Comparison of ENCODE assay signal across 22 cellular contexts in genomic region chr2:122670932-122671331, GRCh38.
DNase-seq lines count a peak whose midpoint lies in the region; ATAC-seq and TF ChIP-seq lines count a peak whose summit lies in the region.
"Had no signal": no experiment of that assay in that cellular context is flagged by ENCODE, and none has a peak within 500 bp of the region (broad histone marks: within the 10 kb centered on the region; RNA-seq: fewer than 3 reads in every experiment).

No MANE protein-coding gene starts in this region.

- DNase-seq in DMS153 (lab: John Stamatoyannopoulos, UW) (peak; percentile 69), NCI-H1105 (lab: John Stamatoyannopoulos, UW) (peak; percentile 84), NCI-H2107 treated with DMSO at 0.1 percent for 48 hours (lab: John Stamatoyannopoulos, UW; ENCODE audit: unreplicated experiment) (peak; percentile 72), NCI-H748 treated with DMSO at 0.1 percent for 48 hours (lab: John Stamatoyannopoulos, UW) (peak; percentile 20), CD1c-positive myeloid dendritic cell (ENCODE audit: extremely low spot score) (no peak), globus pallidus (ENCODE audit: low spot score) (no peak)
- DNase-seq: activated CD4-positive, alpha-beta T cell treated with anti-CD3 and anti-CD28 coated beads, Interleukin-2, amount 10 ng/mL, durations not matched to agents 7 days and 5 days; activated effector memory CD4-positive, alpha-beta T cell treated with anti-CD3 and anti-CD28 coated beads, Interleukin-2, amount 50 U/mL, for 16 hours; activated naive CD8-positive, alpha-beta T cell treated with anti-CD3 and anti-CD28 coated beads, Interleukin-2, amount 10 ng/mL, durations not matched to agents 7 days and 5 days; activated T-cell treated with anti-CD3 and anti-CD28 coated beads, Interleukin-2, amount 50 U/mL, for 1 hour; CD8-positive, alpha-beta T cell; DMS 273 treated with DMSO at 0.1 percent for 48 hours; gastrocnemius medialis; KG1; mammary epithelial cell; MG63; NCI-H1930; NCI-H526 treated with DMSO at 0.1 percent for 48 hours; stimulated activated CD4-positive, alpha-beta T cell treated with anti-CD3 and anti-CD28 coated beads, Interleukin-4, amount 100 ng/mL, for 24 hours; tibial artery had no signal

- no peak for ATAC-seq in GM19351 (IDR thresholded peaks at IDR 0.05; ENCODE audit: unreplicated experiment)
- ATAC-seq in SK-N-SH treated with all-trans-retinoic acid at 6 μM for 48 hours, result no peak
- ATAC-seq: CD8-positive, alpha-beta T cell; gastrocnemius medialis had no signal

TF ChIP-seq in SK-N-SH treated with all-trans-retinoic acid at 6 μM for 48 hours, 23 proteins besides CTCF, POLR2A, EP300 and RAD21:
- TF ChIP-seq SNAI2 (CRISPR knock-in tag; IDR thresholded peaks at IDR 0.05) (no peak), ZFP3 (CRISPR knock-in tag; IDR thresholded peaks at IDR 0.05) (no peak), POU6F1 (CRISPR knock-in tag; IDR thresholded peaks at IDR 0.05; ENCODE audit: borderline replicate concordance, low read depth) (no peak), ZNF8 (CRISPR knock-in tag; IDR thresholded peaks at IDR 0.05) (no peak), ZC3H10 (CRISPR knock-in tag; IDR thresholded peaks at IDR 0.05) (no peak), ARNTL (CRISPR knock-in tag; IDR thresholded peaks at IDR 0.05; ENCODE audit: borderline replicate concordance, low read depth) (no peak), ZNF70 (CRISPR knock-in tag; IDR thresholded peaks at IDR 0.05) (no peak), GLIS3 (CRISPR knock-in tag; IDR thresholded peaks at IDR 0.05) (no peak), PPARA (CRISPR knock-in tag; IDR thresholded peaks at IDR 0.05; ENCODE audit: borderline replicate concordance) (no peak), CSDC2 (CRISPR knock-in tag; IDR thresholded peaks at IDR 0.05) (no peak), TOX (CRISPR knock-in tag; IDR thresholded peaks at IDR 0.05; ENCODE audit: borderline replicate concordance) (no peak), ISL1 (CRISPR knock-in tag; IDR thresholded peaks at IDR 0.05) (no peak), CSRNP3 (CRISPR knock-in tag; IDR thresholded peaks at IDR 0.05) (no peak), PATZ1 (CRISPR knock-in tag; IDR thresholded peaks at IDR 0.05; ENCODE audit: borderline replicate concordance) (no peak)
- TF ChIP-seq, protein P1, sequence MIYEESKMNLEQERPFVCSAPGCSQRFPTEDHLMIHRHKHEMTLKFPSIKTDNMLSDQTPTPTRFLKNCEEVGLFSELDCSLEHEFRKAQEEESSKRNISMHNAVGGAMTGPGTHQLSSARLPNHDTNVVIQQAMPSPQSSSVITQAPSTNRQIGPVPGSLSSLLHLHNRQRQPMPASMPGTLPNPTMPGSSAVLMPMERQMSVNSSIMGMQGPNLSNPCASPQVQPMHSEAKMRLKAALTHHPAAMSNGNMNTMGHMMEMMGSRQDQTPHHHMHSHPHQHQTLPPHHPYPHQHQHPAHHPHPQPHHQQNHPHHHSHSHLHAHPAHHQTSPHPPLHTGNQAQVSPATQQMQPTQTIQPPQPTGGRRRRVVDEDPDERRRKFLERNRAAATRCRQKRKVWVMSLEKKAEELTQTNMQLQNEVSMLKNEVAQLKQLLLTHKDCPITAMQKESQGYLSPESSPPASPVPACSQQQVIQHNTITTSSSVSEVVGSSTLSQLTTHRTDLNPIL (CRISPR knock-in tag; IDR thresholded peaks at IDR 0.05; ENCODE audit: low read depth), result no peak

Comparison
In these comparisons a context has a peak if more than half of its experiments do, and no peak if none do; other contexts are left out.
1. DNase-seq: peak in DMS153 (single experiment), NCI-H1105 (single experiment), NCI-H2107 treated with DMSO at 0.1 percent for 48 hours (single experiment) and NCI-H748 treated with DMSO at 0.1 percent for 48 hours (single experiment); none in CD1c-positive myeloid dendritic cell (single experiment) and globus pallidus (single experiment).